In genomic region chr11:30452114-30452513, GRCh38 we compare ENCODE assay signal across 1 cellular context.
TF ChIP-seq lines count a peak whose summit lies in the region.

No MANE protein-coding gene starts in this region.

TF ChIP-seq in HepG2, 621 proteins besides CTCF, POLR2A, EP300 and RAD21 (continued from another document):
- TF ChIP-seq ZBED4 (CRISPR knock-in tag; IDR thresholded peaks at IDR 0.05; ENCODE audit: borderline replicate concordance) (no peak), SP2 (CRISPR knock-in tag; IDR thresholded peaks at IDR 0.05) (no peak), E2F2 (CRISPR knock-in tag; IDR thresholded peaks at IDR 0.05; ENCODE audit: borderline replicate concordance) (no peak), FOXP4 (CRISPR knock-in tag; IDR thresholded peaks at IDR 0.05) (no peak), AHDC1 (CRISPR knock-in tag; IDR thresholded peaks at IDR 0.05; ENCODE audit: borderline replicate concordance) (no peak), ZSCAN29 (CRISPR knock-in tag; conservative IDR thresholded peaks at IDR 0.05) (no peak), MYPOP (CRISPR knock-in tag; IDR thresholded peaks at IDR 0.05) (no peak)
